Comparison of ENCODE assay signal across 27 cellular contexts in genomic region chr6:147176795-147177194, GRCh38. TPM values are rescaled to one million over a fixed set of nuclear protein-coding genes. Genes with fewer than 3 reads are reported as not detected.
DNase-seq lines count a peak whose midpoint lies in the region; ATAC-seq and TF ChIP-seq lines count a peak whose summit lies in the region.
"Had no signal": no experiment of that assay in that cellular context is flagged by ENCODE, and none has a peak within 500 bp of the region (broad histone marks: within the 10 kb centered on the region; RNA-seq: fewer than 3 reads in every experiment).

No MANE protein-coding gene starts in this region.

- no peaks in the 10 kb centered on the region for H3K36me3 ChIP-seq in mammary epithelial cell (ENCODE audit: insufficient read depth, low read length)
- no peaks in the 10 kb centered on the region for H3K36me3 ChIP-seq in breast epithelium
- no peaks in the 10 kb centered on the region for H3K36me3 ChIP-seq in mesendoderm (ENCODE audit: control insufficient read depth, insufficient read depth, low read length)

- H2BK120ac ChIP-seq in mesendoderm (ENCODE audit: low read depth, low read length): no peak overlapping the region

- CTCF ChIA-PET in mammary epithelial cell (lab: Charles Lee; ENCODE audit: low non-redundant PET) (no interaction called here), WTC11 (lab: Charles Lee) (no interaction called here)

- H4K20me1 ChIP-seq in mammary epithelial cell (ENCODE audit: insufficient read depth, low read length): no peaks in the 10 kb centered on the region

- H3K27me3 ChIP-seq in mammary epithelial cell (ENCODE audit: insufficient read depth, low read length): no peaks in the 10 kb centered on the region
- H3K27me3 ChIP-seq in breast epithelium: no peaks in the 10 kb centered on the region
- no peaks in the 10 kb centered on the region for H3K27me3 ChIP-seq in mesendoderm (ENCODE audit: insufficient read depth, low read length, poor library complexity)

- no peaks in the 10 kb centered on the region for H3K9me3 ChIP-seq in mammary epithelial cell (replicated peaks; ENCODE audit: insufficient read depth, low read length)
- H3K9me3 ChIP-seq in breast epithelium: no peaks in the 10 kb centered on the region

- no peak overlapping the region for H3K4ac ChIP-seq in mesendoderm (ENCODE audit: low read depth, low read length)

- H2BK15ac ChIP-seq in mesendoderm (replicated peaks; ENCODE audit: low read depth): no peak overlapping the region

- H3K18ac ChIP-seq in mesendoderm (ENCODE audit: low read length): no peak overlapping the region

- no peak overlapping the region for H3K4me2 ChIP-seq in mammary epithelial cell (ENCODE audit: insufficient read depth, low read depth, low read length)
- no peak overlapping the region for H3K4me2 ChIP-seq in mesendoderm (ENCODE audit: low read length)
- H3K4me2 ChIP-seq: PC-9 had no signal

- H3K9ac ChIP-seq in mammary epithelial cell (ENCODE audit: insufficient read depth, low read length): no peak overlapping the region
- no peak overlapping the region for H3K9ac ChIP-seq in mesendoderm (ENCODE audit: low read length)

- POLR2A ChIA-PET in WTC11 (lab: Charles Lee): no interaction called here

- no peak overlapping the region for H3K27ac Mint-ChIP-seq in WTC11
- H3K27ac Mint-ChIP-seq: CD8-positive, alpha-beta memory T cell; H9; HFFc6 had no signal

- H4K8ac ChIP-seq in mesendoderm (ENCODE audit: low read depth, low read length): no peak overlapping the region

- H3K23ac ChIP-seq in mesendoderm (ENCODE audit: low read length): no peak overlapping the region

- TF ChIP-seq CTCF in mammary epithelial cell (conservative IDR thresholded peaks at IDR 0.05 in 1 of 2, IDR thresholded peaks at IDR 0.05 in 1 of 2; ENCODE audit: extremely low read depth in 1 of 2, insufficient read depth in 1 of 2, low read depth in 1 of 2, low read length in 2 of 2): no peak
- TF ChIP-seq CTCF in breast epithelium (IDR thresholded peaks at IDR 0.05): no peak
- TF ChIP-seq CTCF in WTC11 (IDR thresholded peaks at IDR 0.05): no peak

- no peak for DNase-seq in mammary epithelial cell
- no peak for DNase-seq in breast epithelium (ENCODE audit: low spot score in 2 of 2)
- no peak for DNase-seq in WTC11 (ENCODE audit: low spot score)
- DNase-seq in mesendoderm: peak; percentile 16
- DNase-seq in DMS79 treated with DMSO at 0.1 percent for 48 hours (lab: John Stamatoyannopoulos, UW): no peak
- DNase-seq: CD8-positive, alpha-beta memory T cell; GF-D8; H9; KBM-7; MM.1S; NCI-H1048; NCI-H1436; NCI-H2029; NCI-H2171; NCI-H345; NCI-H524; PC-9; SHP77 treated with DMSO at 0.1 percent for 48 hours; SW 1271 had no signal

- no peaks in the 10 kb centered on the region for H3K4me1 ChIP-seq in mammary epithelial cell (ENCODE audit: insufficient read depth, low read length)
- H3K4me1 ChIP-seq in breast epithelium: no peaks in the 10 kb centered on the region
- no peaks in the 10 kb centered on the region for H3K4me1 ChIP-seq in mesendoderm (ENCODE audit: control insufficient read depth, low read depth, low read length)

- no peaks in the 10 kb centered on the region for H3K27me3 Mint-ChIP-seq in WTC11 (ENCODE audit: low read depth)

- peak overlapping the region; percentile 32 for H2AFZ ChIP-seq in mammary epithelial cell (ENCODE audit: low read depth, low read length)
- H2AFZ ChIP-seq: PC-9 had no signal

- H3K79me1 ChIP-seq in mesendoderm (ENCODE audit: low read length): no peaks in the 10 kb centered on the region

- no peak for TF ChIP-seq POLR2A in breast epithelium (IDR thresholded peaks at IDR 0.05)

- peak; percentile 67 for ATAC-seq in WTC11
- no peak for ATAC-seq in GM18519 (IDR thresholded peaks at IDR 0.05; ENCODE audit: low FRiP score, unreplicated experiment)
- no peak for ATAC-seq in GM21423 (IDR thresholded peaks at IDR 0.05; ENCODE audit: unreplicated experiment)
- ATAC-seq: HepG2 had no signal

- dilution Hi-C loops in mammary epithelial cell (cut with HindIII; ENCODE audit: low sequenced_read_pairs): no loop called here

- H3K4me3 Mint-ChIP-seq in WTC11: no peak overlapping the region
- H3K4me3 Mint-ChIP-seq: CD8-positive, alpha-beta memory T cell; H9; HFFc6 had no signal

- H3K27ac ChIP-seq in mammary epithelial cell (ENCODE audit: insufficient read depth, low read depth, low read length) (no peak overlapping the region), breast epithelium (no peak overlapping the region), mesendoderm (ENCODE audit: low read depth, low read length) (no peak overlapping the region)
- H3K27ac ChIP-seq: C4-2B, HL-60, PC-9, RWPE1, SK-N-MC had no signal

- H2BK5ac ChIP-seq in mesendoderm (ENCODE audit: low read length): no peak overlapping the region

- BruUV-seq in mammary epithelial cell (replicated peaks; lab: Mats Ljungman, UMichigan): no TSS peak

- in situ Hi-C loops in mammary epithelial cell (cut with MboI; ENCODE audit: low sequenced_read_pairs in 2 of 2): no loop called here

- WGBS in mammary epithelial cell (ENCODE audit: low coverage, missing lambda C conversion rate): 0% methylated on average over 1 of the region's 1 CpG
- WGBS in mesendoderm (ENCODE audit: extremely low coverage, insufficient coverage, low lambda C conversion rate): no CpG with 5 or more reads among the region's 1 CpG

- H3K4me1 Mint-ChIP-seq in WTC11: peaks cover 13% of the 10 kb centered on the region
- H3K4me1 Mint-ChIP-seq: CD8-positive, alpha-beta memory T cell had no signal

- H3K79me2 ChIP-seq in mammary epithelial cell (ENCODE audit: insufficient read depth, low read length) (no peaks in the 10 kb centered on the region), mesendoderm (ENCODE audit: control insufficient read depth, insufficient read depth, low read length) (no peaks in the 10 kb centered on the region)

- no peak overlapping the region for H3K56ac ChIP-seq in mesendoderm (ENCODE audit: low read length)

- H3K9me3 Mint-ChIP-seq in WTC11: no peaks in the 10 kb centered on the region
- H3K9me3 Mint-ChIP-seq: CD8-positive, alpha-beta memory T cell; H9; HFFc6 had no signal

- H3K4me3 ChIP-seq in mammary epithelial cell (replicated peaks in 1 of 3; ENCODE audit: insufficient read depth in 1 of 3, low read depth in 2 of 3, low read length in 3 of 3) (no peak overlapping the region), breast epithelium (no peak overlapping the region), mesendoderm (ENCODE audit: low read length) (no peak overlapping the region)
- H3K4me3 ChIP-seq: PC-9, SK-N-MC had no signal

- no peak overlapping the region for H2AK5ac ChIP-seq in mesendoderm (ENCODE audit: low read length)

- intact Hi-C loops in mammary epithelial cell (cut with micrococcal nuclease) (no loop called here), breast epithelium (cut with DNase I; ENCODE audit: low total_unique reads) (no loop called here)

- no peaks in the 10 kb centered on the region for H3K36me3 Mint-ChIP-seq in WTC11

- no peak overlapping the region for H4K5ac ChIP-seq in mesendoderm (ENCODE audit: low read length)

TF ChIP-seq in WTC11, 78 proteins besides CTCF, POLR2A, EP300 and RAD21:
- no peak for TF ChIP-seq IRF2 (CRISPR knock-in tag; IDR thresholded peaks at IDR 0.05; ENCODE audit: borderline replicate concordance, low read depth)
- no peak for TF ChIP-seq NR1H2 (CRISPR knock-in tag; IDR thresholded peaks at IDR 0.05)
- TF ChIP-seq ZNF671 (CRISPR knock-in tag; IDR thresholded peaks at IDR 0.05): no peak
- no peak for TF ChIP-seq RELA (CRISPR knock-in tag; IDR thresholded peaks at IDR 0.05; ENCODE audit: borderline replicate concordance)
- TF ChIP-seq MAX (CRISPR knock-in tag; IDR thresholded peaks at IDR 0.05): no peak
- TF ChIP-seq CBFB (CRISPR knock-in tag; IDR thresholded peaks at IDR 0.05; ENCODE audit: low read depth): no peak

RNA-seq across cellular contexts. Expression of gene STXBP5, which starts 27.4 kb away (rescaled TPM):
- total RNA-seq in mammary epithelial cell: 10 to 100 TPM; 31.4 to 42.0 TPM
- 19.0 TPM for polyA plus RNA-seq in mammary epithelial cell
- polyA minus RNA-seq in mammary epithelial cell: 47.1 TPM
- 10 to 100 TPM; 21.3 to 43.6 (median 26.9) TPM for total RNA-seq in breast epithelium
- total RNA-seq in WTC11 (2021): 9.9 to 13.2 TPM (median 9.9 TPM) in 3 replicates
- 5.5 TPM for polyA plus RNA-seq in mesendoderm (2013, experiment 1 of 2)
- polyA plus RNA-seq in mesendoderm (2013, experiment 2 of 2): 5.3 TPM
